Comparison of ENCODE assay signal across 1 cellular context in genomic region chr15:96331141-96331941, GRCh38.
TF ChIP-seq lines count a peak whose summit lies in the region.

No MANE protein-coding gene starts in this region.

TF ChIP-seq in IMR-90, 13 proteins besides CTCF, POLR2A, EP300 and RAD21 (continued from another document):
- no peak for TF ChIP-seq NFE2L2 (IDR thresholded peaks at IDR 0.05; ENCODE audit: low read depth, low read length)
- TF ChIP-seq MXI1 (IDR thresholded peaks at IDR 0.05; ENCODE audit: borderline replicate concordance, low read depth, low read length), result no peak
- TF ChIP-seq RFX5 (IDR thresholded peaks at IDR 0.05; ENCODE audit: low read depth, low read length), result no peak
TF ChIP-seq in IMR-90: peak in this region for 0.
